16 cellular contexts compared by ENCODE assay signal in the genomic region with DNA sequence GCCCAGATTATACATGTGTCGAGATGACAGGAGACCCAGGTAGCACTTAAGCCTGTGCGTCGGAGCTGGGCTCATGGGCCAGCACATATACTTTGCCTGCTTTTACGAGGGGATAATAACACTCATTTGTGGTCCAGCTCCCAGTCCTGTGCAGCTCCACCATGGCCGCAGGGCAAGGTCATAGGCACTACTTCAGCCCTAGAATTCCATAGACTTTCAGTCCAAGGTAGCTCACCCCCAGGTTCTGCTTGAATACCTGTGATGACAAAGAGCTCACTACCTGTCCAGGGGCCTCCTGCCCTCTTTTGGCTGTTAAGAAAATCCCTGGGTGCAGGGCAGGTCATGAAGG. TPM values are rescaled to one million over a fixed set of nuclear protein-coding genes. Genes with fewer than 3 reads are reported as not detected.
DNase-seq lines count a peak whose midpoint lies in the region; ATAC-seq, FAIRE-seq and TF ChIP-seq lines count a peak whose summit lies in the region.
"Had no signal": no experiment of that assay in that cellular context is flagged by ENCODE, and none has a peak within 500 bp of the region (broad histone marks: within the 10 kb centered on the region; RNA-seq: fewer than 3 reads in every experiment).

No MANE protein-coding gene starts in this region.

- no peaks in the 10 kb centered on the region for H4K20me1 ChIP-seq in astrocyte (ENCODE audit: insufficient read depth, low read length)
- H4K20me1 ChIP-seq: BLaER1 had no signal

- H3K79me2 ChIP-seq in astrocyte (ENCODE audit: insufficient read depth, low read length) = no peaks in the 10 kb centered on the region

- ATAC-seq in naive B cell (ENCODE audit: low read depth in 2 of 2) = no peak
- ATAC-seq in GM21360 (IDR thresholded peaks at IDR 0.05; ENCODE audit: unreplicated experiment) = no peak
- no peak for ATAC-seq in HG03571 (IDR thresholded peaks at IDR 0.05; ENCODE audit: unreplicated experiment)

- H3K36me3 ChIP-seq in HUES6 (ENCODE audit: control insufficient read depth, insufficient read depth, low read length) (no peaks in the 10 kb centered on the region), astrocyte (ENCODE audit: insufficient read depth, low read length) (no peaks in the 10 kb centered on the region)
- H3K36me3 ChIP-seq: BLaER1, brain microvascular endothelial cell had no signal

- H3K4me3 ChIP-seq in HUES6 (ENCODE audit: low read depth, low read length) (peak overlapping the region; percentile 85; the same call in 1 of the 2 replicates), astrocyte (ENCODE audit: insufficient read depth, low read depth, low read length) (no peak overlapping the region)

- H3K27me3 ChIP-seq in HUES6 (ENCODE audit: control insufficient read depth, insufficient read depth, low read length) = no peaks in the 10 kb centered on the region
- no peaks in the 10 kb centered on the region for H3K27me3 ChIP-seq in astrocyte (ENCODE audit: insufficient read depth, low read length)
- H3K27me3 ChIP-seq: brain microvascular endothelial cell, testis had no signal

- H3K27ac Mint-ChIP-seq in astrocyte (ENCODE audit: unreplicated experiment) = no peak overlapping the region
- H3K27ac Mint-ChIP-seq in naive B cell = peak overlapping the region in 1 of 6 donors; percentile 17
- H3K27ac Mint-ChIP-seq: activated CD4-positive, alpha-beta T cell treated with anti-CD3 and anti-CD28 coated beads, Interleukin-2, amount 10 ng/mL, durations not matched to agents 24 days and 14 days had no signal

- H3K9me3 ChIP-seq in HUES6 (ENCODE audit: control insufficient read depth, insufficient read depth, low read depth, low read length) (no peaks in the 10 kb centered on the region), astrocyte (ENCODE audit: insufficient read depth, low read depth, low read length) (no peaks in the 10 kb centered on the region)
- H3K9me3 ChIP-seq: BLaER1, testis had no signal

- H3K4me1 ChIP-seq in HUES6 (ENCODE audit: control insufficient read depth, insufficient read depth, low read length) (peaks cover 21% of the 10 kb centered on the region), astrocyte (ENCODE audit: insufficient read depth, low read length) (peaks cover 5% of the 10 kb centered on the region)

- no peak for FAIRE-seq in astrocyte (lab: Jason Lieb, UNC)

- H3K4me2 ChIP-seq in astrocyte (ENCODE audit: low read length) = no peak overlapping the region

- peak overlapping the region; percentile 79 for H3K4me3 Mint-ChIP-seq in astrocyte (ENCODE audit: unreplicated experiment)
- H3K4me3 Mint-ChIP-seq in naive B cell = peak overlapping the region; percentile 15 to 85 (median 76)

- H2AFZ ChIP-seq in astrocyte (ENCODE audit: low read depth, low read length) = no peak overlapping the region

- peaks cover 2% of the 10 kb centered on the region for H3K4me1 Mint-ChIP-seq in astrocyte (ENCODE audit: low read depth, unreplicated experiment)
- H3K4me1 Mint-ChIP-seq in naive B cell = peaks cover 4 to 9% (median 7%) of the 10 kb centered on the region in 3 donors

- DNase-seq in astrocyte (ENCODE audit: low read depth) = no peak
- no peak for DNase-seq in naive B cell
- no peak for DNase-seq in stimulated activated CD8-positive, alpha-beta memory T cell treated with anti-CD3 and anti-CD28 coated beads, Interleukin-4, amount 100 ng/mL, for 48 hours
- DNase-seq in NCI-H1105 treated with DMSO at 0.1 percent for 48 hours (lab: John Stamatoyannopoulos, UW) = no peak
- DNase-seq: activated CD4-positive, alpha-beta T cell treated with anti-CD3 and anti-CD28 coated beads, Interleukin-2, amount 10 ng/mL, durations not matched to agents 24 days and 14 days; activated gamma-delta T cell; brain microvascular endothelial cell; NCI-H1694; NCI-H526 treated with DMSO at 0.1 percent for 48 hours; RPMI8226; testis had no signal

- peak overlapping the region; percentile 10 for H3K27ac ChIP-seq in C4-2B
- no peak overlapping the region for H3K27ac ChIP-seq in HUES6 (ENCODE audit: low read depth, low read length)
- H3K27ac ChIP-seq in astrocyte (ENCODE audit: low read depth, low read length) = no peak overlapping the region
- H3K27ac ChIP-seq: BLaER1, brain microvascular endothelial cell, testis had no signal

- H3K9me3 Mint-ChIP-seq in astrocyte (ENCODE audit: unreplicated experiment) (no peaks in the 10 kb centered on the region), naive B cell (no peaks in the 10 kb centered on the region)
- H3K9me3 Mint-ChIP-seq: activated CD4-positive, alpha-beta T cell treated with anti-CD3 and anti-CD28 coated beads, Interleukin-2, amount 10 ng/mL, durations not matched to agents 24 days and 14 days had no signal

- H3K36me3 Mint-ChIP-seq in astrocyte (ENCODE audit: low read depth, unreplicated experiment) (peaks cover 6% of the 10 kb centered on the region), naive B cell (no peaks in the 10 kb centered on the region)

- peak overlapping the region; percentile 80 for H3K9ac ChIP-seq in HUES6 (ENCODE audit: low read length)
- H3K9ac ChIP-seq in astrocyte (ENCODE audit: low read length) = no peak overlapping the region
- H3K9ac ChIP-seq: BLaER1 had no signal

- H3K27me3 Mint-ChIP-seq in astrocyte (ENCODE audit: low read depth, unreplicated experiment) = no peaks in the 10 kb centered on the region
- peaks cover 0 to 17% (median 4%) of the 10 kb centered on the region in 3 donors for H3K27me3 Mint-ChIP-seq in naive B cell

- TF ChIP-seq CTCF in C4-2B (conservative IDR thresholded peaks at IDR 0.05) (no peak), astrocyte (IDR thresholded peaks at IDR 0.05; ENCODE audit: insufficient read depth, low read depth, low read length) (no peak)

RNA-seq across cellular contexts. Expression of a gene that starts 1.7 kb away (rescaled TPM):
- 11.1 TPM in 2 replicates for total RNA-seq in astrocyte
- 1 to 10 TPM in 2 of 6 donors, under 1 TPM in 3, not detected in 1; 0.49 to 2.3 (median 0.87) TPM for polyA plus RNA-seq in naive B cell (ENCODE audit: low read depth in 6 of 6)
